Comparison of ENCODE assay signal across 4 cellular contexts in the genomic region with DNA sequence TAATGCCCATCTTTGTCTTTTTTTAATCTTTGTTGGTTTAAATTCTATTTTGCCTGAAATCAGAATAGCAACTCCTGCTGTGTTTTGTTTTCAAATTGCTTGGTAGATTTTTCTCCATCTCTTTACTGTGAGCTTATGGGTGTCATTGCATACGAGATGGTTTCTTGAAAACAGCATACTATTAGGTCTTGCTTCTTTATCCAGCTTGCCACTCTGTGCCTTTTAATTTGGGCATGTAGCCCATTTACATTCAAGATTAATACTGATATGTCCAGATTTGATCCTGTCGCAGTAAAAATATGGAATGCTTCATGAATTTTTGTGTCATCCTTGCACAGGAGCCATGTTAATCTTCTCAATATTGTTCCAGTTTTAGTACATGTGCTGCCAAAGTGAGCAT.
"Had no signal": no experiment of that assay in that cellular context is flagged by ENCODE, and none has a peak within 500 bp of the region (broad histone marks: within the 10 kb centered on the region; RNA-seq: fewer than 3 reads in every experiment).

No MANE protein-coding gene starts in this region.

- H3K4me3 ChIP-seq: K562 had no signal

- ATAC-seq: HepG2, K562 had no signal

- H3K27ac ChIP-seq: HL-60, KMS-11 had no signal
